ENCODE assay signal across 8 cellular contexts in genomic region chr22:29414951-29415591, GRCh38. TPM values are rescaled to one million over a fixed set of nuclear protein-coding genes. Genes with fewer than 3 reads are reported as not detected.
DNase-seq lines count a peak whose midpoint lies in the region; ATAC-seq and TF ChIP-seq lines count a peak whose summit lies in the region.
"Not testable (repeated sequence)": the region's sequence is repeated elsewhere in the genome, so short reads cannot be mapped to it uniquely, and the experiment has no call there.

No MANE protein-coding gene starts in this region.

- intact Hi-C loops in left cardiac atrium (cut with DNase I): not testable (repeated sequence)

- peak; percentile 0 for DNase-seq in ACHN
- peak; percentile 43 for DNase-seq in H9
- DNase-seq in activated CD4-positive, alpha-beta T cell treated with anti-CD3 and anti-CD28 coated beads, Interleukin-2, amount 50 U/mL, for 4 hours: peak; percentile 52
- peak; percentile 22 for DNase-seq in astrocyte of the hippocampus (ENCODE audit: low read depth, low spot score)
- peak; percentile 35 for DNase-seq in left cardiac atrium
- DNase-seq in osteoblast (ENCODE audit: insufficient read length, low spot score, missing footprints): not testable (repeated sequence)
- peak; percentile 32 to 42 for DNase-seq in stimulated activated CD8-positive, alpha-beta memory T cell treated with anti-CD3 and anti-CD28 coated beads, Interleukin-15, amount 100 ng/mL, for 48 hours (ENCODE audit: low read depth in 2 of 2)

- not testable (repeated sequence) for H2BK120ac ChIP-seq in H9 (ENCODE audit: low read depth, low read length, poor library complexity, severe bottlenecking)

- in situ Hi-C loops in ACHN (cut with HindIII; ENCODE audit: low pct_ligation_motif_present, low pct_unique_long_range_greater_than_20kb, low sequenced_read_pairs): not testable (repeated sequence)

- H3K4me3 ChIP-seq in OCI-LY3 (ENCODE audit: low read length) (peak overlapping the region; percentile 74), osteoblast (ENCODE audit: insufficient read depth, low read length) (peak overlapping the region; percentile 59)

- peak; percentile 68 to 70 for ATAC-seq in left cardiac atrium

- H3K4me1 ChIP-seq in H9 (ENCODE audit: insufficient read depth, low read length); osteoblast (ENCODE audit: insufficient read depth, low read length): not testable (repeated sequence)
- peaks cover 38% of the 10 kb centered on the region for H3K4me1 ChIP-seq in OCI-LY3 (ENCODE audit: low read length)

- not testable (repeated sequence) for H3K56ac ChIP-seq in H9 (ENCODE audit: insufficient read length, low read depth, low read length)

- not testable (repeated sequence) for H3K36me3 ChIP-seq in OCI-LY3 (replicated peaks; ENCODE audit: low read depth, low read length); osteoblast (ENCODE audit: insufficient read depth, low read length)

- not testable (repeated sequence) for H3K23ac ChIP-seq in H9 (ENCODE audit: insufficient read length, low read depth, low read length)

- not testable (repeated sequence) for H2BK5ac ChIP-seq in H9 (ENCODE audit: insufficient read length, low read length)

- not testable (repeated sequence) for H3T11ph ChIP-seq in H9 (ENCODE audit: low read length)

- H2BK20ac ChIP-seq in H9 (ENCODE audit: low read depth, low read length, poor library complexity, severe bottlenecking): not testable (repeated sequence)

- H3K18ac ChIP-seq in H9 (ENCODE audit: insufficient read length, low read depth, low read length): not testable (repeated sequence)

- not testable (repeated sequence) for H3K23me2 ChIP-seq in H9 (ENCODE audit: insufficient read length, low read depth, low read length, poor library complexity, severe bottlenecking)

- H3K9ac ChIP-seq in H9 (ENCODE audit: extremely low read depth, insufficient read length, low read length): not testable (repeated sequence)
- peak overlapping the region; percentile 70 for H3K9ac ChIP-seq in OCI-LY3 (ENCODE audit: low read length)

- H4K20me1 ChIP-seq in H9 (ENCODE audit: control insufficient read depth, insufficient read depth, insufficient read length); OCI-LY3 (ENCODE audit: insufficient read depth, low read length); osteoblast (ENCODE audit: insufficient read depth, low read length): not testable (repeated sequence)

- H4K91ac ChIP-seq in H9 (ENCODE audit: insufficient read length, low read depth, low read length): not testable (repeated sequence)

- H3K27me3 ChIP-seq in H9 (ENCODE audit: insufficient read depth, low read length); OCI-LY3 (ENCODE audit: low read depth, low read length); osteoblast (ENCODE audit: insufficient read depth, low read length): not testable (repeated sequence)

- not testable (repeated sequence) for H3K79me2 ChIP-seq in H9 (ENCODE audit: insufficient read depth, low read length); OCI-LY3 (ENCODE audit: low read length); osteoblast (ENCODE audit: insufficient read depth, low read length)

- not testable (repeated sequence) for H3K4ac ChIP-seq in H9 (ENCODE audit: low read depth, low read length)

- H3K9me3 ChIP-seq in H9 (ENCODE audit: control insufficient read depth, low read depth, low read length); OCI-LY3 (ENCODE audit: insufficient read depth, low read length); osteoblast (ENCODE audit: low read depth, low read length): not testable (repeated sequence)

- not testable (repeated sequence) for H3K27ac Mint-ChIP-seq in H9

- H2BK15ac ChIP-seq in H9 (ENCODE audit: low read depth, low read length): not testable (repeated sequence)

- H2BK12ac ChIP-seq in H9 (ENCODE audit: insufficient read length, low read depth, low read length): not testable (repeated sequence)

- H3K9me3 Mint-ChIP-seq in H9: not testable (repeated sequence)

- not testable (repeated sequence) for TF ChIP-seq CTCF in H9 (conservative IDR thresholded peaks at IDR 0.05); OCI-LY3 (IDR thresholded peaks at IDR 0.05; ENCODE audit: low read depth, low read length); osteoblast (IDR thresholded peaks at IDR 0.05; ENCODE audit: extremely low read depth, low read depth, low read length)

- H4K8ac ChIP-seq in H9 (replicated peaks; ENCODE audit: insufficient read length, low read depth, low read length): not testable (repeated sequence)

- not testable (repeated sequence) for H3K14ac ChIP-seq in H9 (ENCODE audit: insufficient read depth, low read length)

- H3K27ac ChIP-seq in H9 (ENCODE audit: insufficient read length, low read depth, low read length); osteoblast (ENCODE audit: low read depth, low read length): not testable (repeated sequence)
- H3K27ac ChIP-seq in OCI-LY3 (ENCODE audit: low read length): peak overlapping the region; percentile 51

- no CpG with 5 or more reads among the region's 23 CpGs for WGBS in H9 (ENCODE audit: extremely low coverage, insufficient read length, low lambda C conversion rate)

- H3K4me2 ChIP-seq in H9 (ENCODE audit: insufficient read depth, insufficient read length, low read length): not testable (repeated sequence)
- H3K4me2 ChIP-seq in OCI-LY3 (ENCODE audit: low read length) (peak overlapping the region; percentile 76), osteoblast (ENCODE audit: insufficient read depth, low read length) (peak overlapping the region; percentile 58)

- H3K4me1 Mint-ChIP-seq in H9: peaks cover 14 to 17% of the 10 kb centered on the region in 2 experiments

- not testable (repeated sequence) for H3K4me3 Mint-ChIP-seq in H9

- not testable (repeated sequence) for H3K27me3 Mint-ChIP-seq in H9 (ENCODE audit: low read depth)

- not testable (repeated sequence) for H3K79me1 ChIP-seq in H9 (ENCODE audit: insufficient read depth, low read depth, low read length, poor library complexity, severe bottlenecking)

- H2AK5ac ChIP-seq in H9 (ENCODE audit: insufficient read length, low read length): not testable (repeated sequence)

- not testable (repeated sequence) for H3K36me3 Mint-ChIP-seq in H9 (ENCODE audit: insufficient read depth in 1 of 3, low read depth in 3 of 3)

- peak overlapping the region; percentile 22 for H2AFZ ChIP-seq in H9 (ENCODE audit: low read length)
- peak overlapping the region; percentile 77 for H2AFZ ChIP-seq in OCI-LY3 (ENCODE audit: low read depth, low read length)
- H2AFZ ChIP-seq in osteoblast (ENCODE audit: low read length): peak overlapping the region; percentile 45

- H4K5ac ChIP-seq in H9 (ENCODE audit: insufficient read length, low read depth, low read length): not testable (repeated sequence)

RNA-seq across cellular contexts. Expression of gene RFPL1, which starts 23.3 kb away (rescaled TPM):
- total RNA-seq in H9 (2021) (not detected in 2 replicates), left cardiac atrium (not detected), osteoblast (not detected in 2 replicates)

RNA-seq across cellular contexts. Expression of gene AP1B1, which starts 26.7 kb away (rescaled TPM):
- total RNA-seq in H9 (2021) (64.0 and 67.4 TPM in 2 replicates), left cardiac atrium (10 to 100 TPM; 44.2 to 44.6 TPM), osteoblast (35.4 and 37.3 TPM in 2 replicates)

Comparison
In these comparisons a context has a peak if more than half of its experiments do, and no peak if none do; other contexts are left out.
1. H2AFZ ChIP-seq: peak in every context shown above with its lines; median percentile 77 in OCI-LY3; 45 in osteoblast; 22 in H9.